In genomic region chr12:107014050-107014449, GRCh38 we compare ENCODE assay signal across 9 cellular contexts. TPM values are rescaled to one million over a fixed set of nuclear protein-coding genes. Genes with fewer than 3 reads are reported as not detected.
DNase-seq lines count a peak whose midpoint lies in the region; ATAC-seq and TF ChIP-seq lines count a peak whose summit lies in the region.
"Had no signal": no experiment of that assay in that cellular context is flagged by ENCODE, and none has a peak within 500 bp of the region (broad histone marks: within the 10 kb centered on the region; RNA-seq: fewer than 3 reads in every experiment).

No MANE protein-coding gene starts in this region.

- no peak for ATAC-seq in HG02678 (IDR thresholded peaks at IDR 0.05; ENCODE audit: unreplicated experiment)
- ATAC-seq: heart left ventricle had no signal

- no peaks in the 10 kb centered on the region for H3K36me3 Mint-ChIP-seq in MCF 10A (ENCODE audit: insufficient read depth, unreplicated experiment)

- POLR2A ChIA-PET in MCF 10A (lab: Yijun Ruan, JAX) = interaction anchor here (1.2 kb wide), 1 partner anchor 27 kb away, joined by 4 read pairs; the partner anchor contains the start of gene MTERF2

- no peak overlapping the region for H3K9ac ChIP-seq in MM.1S (ENCODE audit: low read length)
- H3K9ac ChIP-seq: parathyroid adenoma had no signal

- H3K36me3 ChIP-seq in MM.1S (replicated peaks; ENCODE audit: insufficient read depth, low read length) (no peaks in the 10 kb centered on the region), uterus (no peaks in the 10 kb centered on the region)

- intact Hi-C loops in MCF 10A (cut with micrococcal nuclease) (no loop called here), uterus (cut with DNase I; ENCODE audit: low total_unique reads) (no loop called here)

- DNase-seq in DMS53 (lab: John Stamatoyannopoulos, UW) (peak; percentile 97), MM.1S (peak; percentile 52), MCF 10A (ENCODE audit: unreplicated experiment) (peak; percentile 50), mucosa of gallbladder (ENCODE audit: low spot score) (peak; percentile 43), uterus (no peak), NCI-H1930 (lab: John Stamatoyannopoulos, UW) (no peak)
- DNase-seq: heart left ventricle had no signal

- H4K20me1 ChIP-seq in MM.1S (ENCODE audit: insufficient read depth, low read length) = no peaks in the 10 kb centered on the region

- no peak overlapping the region for H3K4me2 ChIP-seq in MM.1S (ENCODE audit: low read depth, low read length)

- H3K9me3 ChIP-seq in MM.1S (replicated peaks; ENCODE audit: insufficient read depth, low read length) = no peaks in the 10 kb centered on the region
- H3K9me3 ChIP-seq in uterus = no peaks in the 10 kb centered on the region

- no peaks in the 10 kb centered on the region for H3K27me3 ChIP-seq in MM.1S (replicated peaks; ENCODE audit: insufficient read depth, low read length)
- no peaks in the 10 kb centered on the region for H3K27me3 ChIP-seq in uterus
- H3K27me3 ChIP-seq: heart left ventricle had no signal

- CTCF ChIA-PET in MCF 10A (lab: Yijun Ruan, JAX) = interaction anchor here (0.6 to 2.2 kb wide), 11 partner anchors 12 to 1529 kb away, joined by 3 to 11 read pairs (median 3); partner anchors contain the start of gene MTERF2

- no peaks in the 10 kb centered on the region for H3K27me3 Mint-ChIP-seq in MCF 10A (ENCODE audit: insufficient read depth, unreplicated experiment)

- no TSS peak for BruUV-seq in MCF 10A (replicated peaks; lab: Mats Ljungman, UMichigan)

- no peak overlapping the region for H3K4me3 Mint-ChIP-seq in MCF 10A (ENCODE audit: unreplicated experiment)

- H3K27ac ChIP-seq in MM.1S (ENCODE audit: low read length) (no peak overlapping the region), uterus (no peak overlapping the region)
- H3K27ac ChIP-seq: heart left ventricle, parathyroid adenoma had no signal

- no peaks in the 10 kb centered on the region for H3F3A ChIP-seq in MM.1S (ENCODE audit: insufficient read depth, low read length)

- no peaks in the 10 kb centered on the region for H3K9me2 ChIP-seq in MM.1S (replicated peaks; ENCODE audit: insufficient read depth, low read length)

- TF ChIP-seq CTCF in MM.1S (IDR thresholded peaks at IDR 0.05; ENCODE audit: low read length) (peak; percentile 47), MCF 10A (IDR thresholded peaks at IDR 0.05; ENCODE audit: unreplicated experiment) (peak; percentile 21), uterus (IDR thresholded peaks at IDR 0.05) (no peak)

- H3K79me2 ChIP-seq in MM.1S (ENCODE audit: low read length) = no peaks in the 10 kb centered on the region
- H3K79me2 ChIP-seq: parathyroid adenoma had no signal

- no peaks in the 10 kb centered on the region for H3K9me3 Mint-ChIP-seq in MCF 10A (ENCODE audit: unreplicated experiment)

- H2AFZ ChIP-seq in MM.1S (ENCODE audit: low read length) = no peak overlapping the region
- H2AFZ ChIP-seq: parathyroid adenoma had no signal

- no peaks in the 10 kb centered on the region for H3K4me1 Mint-ChIP-seq in MCF 10A (ENCODE audit: insufficient read depth, unreplicated experiment)

- H3K4me1 ChIP-seq in MM.1S (ENCODE audit: low read length) (peaks cover 11% of the 10 kb centered on the region), uterus (no peaks in the 10 kb centered on the region)
- H3K4me1 ChIP-seq: parathyroid adenoma had no signal

- no peak overlapping the region for H3K27ac Mint-ChIP-seq in MCF 10A (ENCODE audit: low read depth, unreplicated experiment)

- TF ChIP-seq POLR2A in uterus (IDR thresholded peaks at IDR 0.05) = no peak

- no peak overlapping the region for H3K4me3 ChIP-seq in MM.1S (ENCODE audit: low read length)
- no peak overlapping the region for H3K4me3 ChIP-seq in uterus
- H3K4me3 ChIP-seq: heart left ventricle had no signal

RNA-seq across cellular contexts. Expression of gene MTERF2, which starts 27.1 kb away (rescaled TPM):
- total RNA-seq in MCF 10A (2022) (7.6 and 9.3 TPM in 2 replicates), mucosa of gallbladder (24.8 TPM), uterus (10 to 100 TPM in 3 of 4 donors, 1 to 10 TPM in 1; 3.8 to 31.5 (median 18.6) TPM)

RNA-seq across cellular contexts. Expression of gene TMEM263, which starts 58.3 kb away (rescaled TPM):
- total RNA-seq in MCF 10A (2022) = 60.1 and 68.4 TPM in 2 replicates
- 49.4 TPM for total RNA-seq in mucosa of gallbladder
- 100 to 1,000 TPM in 1 of 4 donors, 10 to 100 TPM in 3; 35.9 to 157 (median 46.0) TPM for total RNA-seq in uterus

Comparison
In these comparisons a context has a peak if more than half of its experiments do, and no peak if none do; other contexts are left out.
1. DNase-seq: peak in DMS53 (single experiment), MM.1S (single experiment), MCF 10A (single experiment) and mucosa of gallbladder (single experiment); none in uterus (0 of 2) and NCI-H1930 (0 of 2).
2. CTCF ChIP-seq: peak in MM.1S (single experiment) and MCF 10A (single experiment); none in uterus (0 of 4).